23 cellular contexts compared by ENCODE assay signal in the genomic region with DNA sequence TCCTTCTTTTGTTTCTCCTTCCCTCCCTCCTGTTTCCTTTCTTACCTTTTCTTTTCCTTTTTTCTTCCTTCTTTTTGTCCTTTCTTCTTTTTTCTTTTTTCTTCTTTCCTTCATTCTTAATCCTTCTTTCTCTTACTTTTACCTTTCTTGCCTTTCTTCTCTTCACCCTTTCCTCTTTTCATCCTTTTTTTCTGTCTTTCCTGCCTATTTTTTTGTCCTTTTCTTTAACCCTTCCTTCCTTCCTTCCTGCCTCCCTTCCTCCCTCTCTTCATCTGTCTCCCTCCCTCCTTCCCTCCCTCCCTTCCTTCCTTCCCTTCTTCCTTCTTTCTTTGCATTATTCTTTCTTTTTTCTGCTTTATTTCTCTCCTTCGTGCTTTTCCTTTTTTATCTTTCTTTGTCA.
"Had no signal": no experiment of that assay in that cellular context is flagged by ENCODE, and none has a peak within 500 bp of the region (broad histone marks: within the 10 kb centered on the region; RNA-seq: fewer than 3 reads in every experiment).

No MANE protein-coding gene starts in this region.

- H3K27ac ChIP-seq: HL-60, SJSA1, SK-N-MC had no signal

- FAIRE-seq: HTR-8/SVneo, RCC 7860 had no signal

- H3K4me1 ChIP-seq: SJSA1 had no signal

- H3K36me3 ChIP-seq: SJSA1 had no signal

- DNase-seq: Karpas-422, KG1, MM.1S, NCI-H1092 treated with DMSO at 0.1 percent for 48 hours, NCI-H1436, NCI-H187, NCI-H2029, NCI-H2081 treated with DMSO at 0.1 percent for 48 hours, NCI-H2171, NCI-H226, NCI-H446, NCI-H510A, NCI-H524 treated with DMSO at 0.1 percent for 48 hours, NCI-H69, NCI-H774, Right ventricle myocardium superior, RPMI8226, SIG-M5 had no signal

- H3K4me3 ChIP-seq: SJSA1, SK-N-MC had no signal

- H3K9me3 ChIP-seq: SJSA1 had no signal

- H3K27me3 ChIP-seq: SJSA1 had no signal
